ENCODE assay signal across 8 cellular contexts in genomic region chr2:148644885-148645134, GRCh38. TPM values are rescaled to one million over a fixed set of nuclear protein-coding genes. Genes with fewer than 3 reads are reported as not detected.
DNase-seq lines count a peak whose midpoint lies in the region; ATAC-seq and TF ChIP-seq lines count a peak whose summit lies in the region.

No MANE protein-coding gene starts in this region.

- ATAC-seq in GM18520 (IDR thresholded peaks at IDR 0.05; ENCODE audit: unreplicated experiment) (peak; percentile 9), HG02610 (IDR thresholded peaks at IDR 0.05; ENCODE audit: unreplicated experiment) (peak; percentile 29), Panc1 (peak; percentile 80)

- peaks cover 12% of the 10 kb centered on the region for H3K27me3 ChIP-seq in Panc1 (ENCODE audit: control insufficient read depth, insufficient read depth, low read length)
- peaks cover 0 to 11% (median 0%) of the 10 kb centered on the region in 4 donors for H3K27me3 ChIP-seq in esophagus squamous epithelium
- no peaks in the 10 kb centered on the region for H3K27me3 ChIP-seq in ovary

- no peak for TF ChIP-seq EP300 in ovary (IDR thresholded peaks at IDR 0.05)

- H3K27ac ChIP-seq in Panc1 (ENCODE audit: low read length): peak overlapping the region; percentile 80
- H3K27ac ChIP-seq in esophagus squamous epithelium: peak overlapping the region; percentile 95 to 100 (median 100)
- peak overlapping the region; percentile 99 to 100 for H3K27ac ChIP-seq in ovary

- POLR2A ChIA-PET in Panc1 (lab: Charles Lee): interaction anchor here (0.6 to 1.0 kb wide), 2 partner anchors 32 to 172 kb away, joined by 3 to 17 read pairs; no protein-coding TSS in a partner anchor

- DNase-seq in Panc1 (ENCODE audit: low read depth, low spot score) (no peak), esophagus squamous epithelium (lab: John Stamatoyannopoulos, UW) (no peak), ovary (no peak), NCI-H2227 (lab: John Stamatoyannopoulos, UW; ENCODE audit: unreplicated experiment) (no peak), NCI-H2227 treated with DMSO at 0.1 percent for 48 hours (lab: John Stamatoyannopoulos, UW) (no peak)
- DNase-seq in stimulated activated CD4-positive, alpha-beta T cell treated with anti-CD3 and anti-CD28 coated beads, Interleukin-4, amount 100 ng/mL, for 24 hours: no peak

- WGBS in esophagus squamous epithelium, 2 donors: 0 to 1% methylated on average over 7 to 12 of the region's 27 CpGs
- WGBS in ovary, 3 donors: 1% methylated on average over 13 to 27 of the region's 27 CpGs

- BruUV-seq in Panc1 (replicated peaks; lab: Mats Ljungman, UMichigan): no TSS peak

- intact Hi-C loops in Panc1 (cut with micrococcal nuclease; ENCODE audit: unreplicated experiment): loop anchor here (10.0 kb wide), 1 partner anchor 760 kb away; no protein-coding TSS in a partner anchor
- intact Hi-C loops in esophagus squamous epithelium (cut with DNase I): no loop called here
- intact Hi-C loops in ovary (cut with DNase I): loop anchor here in 1 of 4 donors (10.0 kb wide), 1 partner anchor 170 kb away; no protein-coding TSS in a partner anchor

- H3K4me1 ChIP-seq in Panc1 (ENCODE audit: control insufficient read depth, insufficient read depth, low read length): peaks cover 13% of the 10 kb centered on the region
- peaks cover 0 to 49% (median 19%) of the 10 kb centered on the region in 3 donors for H3K4me1 ChIP-seq in esophagus squamous epithelium
- peaks cover 4% of the 10 kb centered on the region for H3K4me1 ChIP-seq in ovary (ENCODE audit: insufficient read depth)

- TF ChIP-seq CTCF in Panc1 (IDR thresholded peaks at IDR 0.05) (no peak), esophagus squamous epithelium (IDR thresholded peaks at IDR 0.05) (no peak), ovary (IDR thresholded peaks at IDR 0.05) (no peak)

- H3K4me3 ChIP-seq in Panc1 (ENCODE audit: low read depth in 2 of 2, low read length in 2 of 2) (peak overlapping the region; percentile 87 to 95), esophagus squamous epithelium (peak overlapping the region; percentile 83 to 92 (median 88)), ovary (peak overlapping the region; percentile 86)

- in situ Hi-C loops in Panc1 (cut with HindIII; ENCODE audit: low pct_unique_long_range_greater_than_20kb, low sequenced_read_pairs): no loop called here

- H3K9me3 ChIP-seq in Panc1 (ENCODE audit: control insufficient read depth, insufficient read depth, low read depth, low read length): no peaks in the 10 kb centered on the region
- H3K9me3 ChIP-seq in esophagus squamous epithelium: no peaks in the 10 kb centered on the region
- H3K9me3 ChIP-seq in ovary: no peaks in the 10 kb centered on the region

- CTCF ChIA-PET in Panc1 (lab: Charles Lee): interaction anchor here (0.6 to 0.7 kb wide), 2 partner anchors 99 to 916 kb away, joined by 9 to 10 read pairs; no protein-coding TSS in a partner anchor

- no peak for TF ChIP-seq POLR2A in esophagus squamous epithelium (IDR thresholded peaks at IDR 0.05)
- TF ChIP-seq POLR2A in ovary (IDR thresholded peaks at IDR 0.05): no peak

- H3K36me3 ChIP-seq in Panc1 (ENCODE audit: control insufficient read depth, insufficient read depth, low read length) (no peaks in the 10 kb centered on the region; the same call in 1 of the 2 replicates), esophagus squamous epithelium (no peaks in the 10 kb centered on the region), ovary (no peaks in the 10 kb centered on the region)

RNA-seq across cellular contexts. Expression of gene EPC2, which starts 0.3 kb away (rescaled TPM):
- total RNA-seq in Panc1 (2021; ENCODE audit: unreplicated experiment): 30.2 TPM
- 12.3 TPM for polyA plus RNA-seq in Panc1 (2012; ENCODE audit: insufficient read length)
- total RNA-seq in esophagus squamous epithelium: 10 to 100 TPM; 10.6 to 29.2 (median 15.4) TPM
- 10 to 100 TPM; 25.7 to 53.4 (median 44.5) TPM for total RNA-seq in ovary
- polyA plus RNA-seq in ovary: 10 to 100 TPM; 27.5 to 35.2 TPM

Comparison
In these comparisons a context has a peak if more than half of its experiments do, and no peak if none do; other contexts are left out.
1. ATAC-seq: peak in every context shown above with its lines; median percentile 80 in Panc1; 29 in HG02610; 9 in GM18520.